In genomic region chr5:163306421-163306820, GRCh38 we compare ENCODE assay signal across 8 cellular contexts.
DNase-seq lines count a peak whose midpoint lies in the region; ATAC-seq and TF ChIP-seq lines count a peak whose summit lies in the region.

No MANE protein-coding gene starts in this region.

- no peak overlapping the region for H2AFZ ChIP-seq in PC-9

- no peaks in the 10 kb centered on the region for H3K36me3 ChIP-seq in PC-9 (ENCODE audit: low read depth)

- peak; percentile 36 to 59 for DNase-seq in AML-193 (lab: John Stamatoyannopoulos, UW)
- DNase-seq in PC-9 = no peak
- DNase-seq in foreskin keratinocyte = no peak
- no peak for DNase-seq in stimulated activated CD8-positive, alpha-beta memory T cell treated with anti-CD3 and anti-CD28 coated beads, Interleukin-4, amount 100 ng/mL, for 48 hours
- no peak for DNase-seq in GM19240 (ENCODE audit: insufficient read length, low spot score)
- DNase-seq in caudate nucleus (lab: John Stamatoyannopoulos, UW) = no peak

- no peak overlapping the region for H3K4me2 ChIP-seq in PC-9

- no peaks in the 10 kb centered on the region for H3K79me2 ChIP-seq in PC-9 (ENCODE audit: low read depth)

- peak; percentile 59 for TF ChIP-seq CTCF in PC-9 (conservative IDR thresholded peaks at IDR 0.05)
- peak; percentile 30 for TF ChIP-seq CTCF in foreskin keratinocyte (conservative IDR thresholded peaks at IDR 0.05)

- no peak overlapping the region for H3K4me3 ChIP-seq in PC-9

- no peaks in the 10 kb centered on the region for H3F3A ChIP-seq in PC-9 (ENCODE audit: insufficient read depth, low read depth)

- BruUV-seq in PC-9 (replicated peaks; lab: Mats Ljungman, UMichigan) = no TSS peak

- no peaks in the 10 kb centered on the region for H3K9me3 ChIP-seq in PC-9 (ENCODE audit: insufficient read depth, low read depth)

- intact Hi-C loops in PC-9 (cut with micrococcal nuclease; ENCODE audit: unreplicated experiment) = loop anchor here (2.0 kb wide), 1 partner anchor 102 kb away; no protein-coding TSS in a partner anchor

- H4K20me1 ChIP-seq in PC-9 (ENCODE audit: insufficient read depth) = no peaks in the 10 kb centered on the region

- H3K9me2 ChIP-seq in PC-9 (ENCODE audit: insufficient read depth) = peaks cover 3% of the 10 kb centered on the region; the same call in 1 of the 2 replicates

- CTCF ChIA-PET in PC-9 (lab: Charles Lee) = no interaction called here

- H3K4me1 ChIP-seq in PC-9 (replicated peaks; ENCODE audit: insufficient read depth) (no peaks in the 10 kb centered on the region), foreskin keratinocyte (no peaks in the 10 kb centered on the region)

- H3K27me3 ChIP-seq in PC-9 (ENCODE audit: insufficient read depth, low read depth) (peaks cover 8% of the 10 kb centered on the region), foreskin keratinocyte (no peaks in the 10 kb centered on the region)

- POLR2A ChIA-PET in PC-9 (lab: Charles Lee; ENCODE audit: unreplicated experiment) = no interaction called here

- H3K27ac ChIP-seq in PC-9 (no peak overlapping the region), foreskin keratinocyte (no peak overlapping the region), caudate nucleus (ENCODE audit: low read depth, low read length) (no peak overlapping the region)

- ATAC-seq in GM21786 (IDR thresholded peaks at IDR 0.05; ENCODE audit: unreplicated experiment) = peak; percentile 53
- ATAC-seq in foreskin keratinocyte = no peak
- no peak for ATAC-seq in HG03196 (IDR thresholded peaks at IDR 0.05; ENCODE audit: unreplicated experiment)

Comparison
In these comparisons a context has a peak if more than half of its experiments do, and no peak if none do; other contexts are left out.
1. DNase-seq: peak in AML-193 (2 of 2); none in PC-9 (0 of 2), foreskin keratinocyte (0 of 2), stimulated activated CD8-positive, alpha-beta memory T cell treated with anti-CD3 and anti-CD28 coated beads, Interleukin-4, amount 100 ng/mL, for 48 hours (single experiment), GM19240 (single experiment) and caudate nucleus (0 of 61).